ENCODE assay signal across 27 cellular contexts in the genomic region with DNA sequence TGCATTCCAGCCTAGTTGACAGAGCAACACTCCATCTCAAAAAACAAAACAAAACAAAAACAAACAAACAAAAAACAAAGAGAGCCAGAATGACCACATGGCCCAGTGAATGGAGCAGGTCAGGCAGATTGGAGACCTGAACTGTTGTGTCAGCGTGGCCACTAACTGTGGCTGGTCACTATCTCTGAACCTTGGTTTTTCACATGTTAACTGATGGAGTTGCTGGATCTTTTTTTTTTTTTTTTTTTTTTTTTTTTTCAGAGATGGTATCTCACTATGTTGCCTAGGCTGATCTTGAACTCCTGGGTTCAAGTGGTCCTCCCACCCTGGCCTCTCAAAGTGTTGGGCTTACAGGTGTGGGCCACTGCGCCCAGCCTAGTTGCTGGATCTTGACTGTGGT. TPM values are rescaled to one million over a fixed set of nuclear protein-coding genes. Genes with fewer than 3 reads are reported as not detected.
"Had no signal": no experiment of that assay in that cellular context is flagged by ENCODE, and none has a peak within 500 bp of the region (broad histone marks: within the 10 kb centered on the region; RNA-seq: fewer than 3 reads in every experiment).

No MANE protein-coding gene starts in this region.

- H3K27ac ChIP-seq: coronary artery, dorsolateral prefrontal cortex, esophagus muscularis mucosa, foreskin keratinocyte, gastroesophageal sphincter, heart right ventricle, left lung, lower lobe of right lung had no signal

- H3K4me3 Mint-ChIP-seq: naive thymus-derived CD4-positive, alpha-beta T cell had no signal

- H3K4me1 ChIP-seq: foreskin keratinocyte, heart right ventricle, left lung, lower lobe of right lung had no signal

- H3K36me3 Mint-ChIP-seq: naive thymus-derived CD4-positive, alpha-beta T cell had no signal

- H3K36me3 ChIP-seq: esophagus muscularis mucosa, gastroesophageal sphincter, heart right ventricle, left lung, lower lobe of right lung had no signal

- ATAC-seq: foreskin keratinocyte; heart right ventricle; left lung; left ventricle myocardium superior; naive thymus-derived CD4-positive, alpha-beta T cell had no signal

- H3K9me3 ChIP-seq: esophagus muscularis mucosa, gastroesophageal sphincter, heart right ventricle, left lung, lower lobe of right lung had no signal

- H3K9me3 Mint-ChIP-seq: naive thymus-derived CD4-positive, alpha-beta T cell had no signal

- DNase-seq: dermis blood vessel endothelial cell; dorsolateral prefrontal cortex; effector CD4-positive, alpha-beta T cell; effector memory CD4-positive, alpha-beta T cell; foreskin keratinocyte; head of caudate nucleus; heart right ventricle; hippocampal formation; left cardiac atrium; left lung; left ventricle myocardium superior; lower lobe of right lung; mesendoderm; midbrain; naive thymus-derived CD4-positive, alpha-beta T cell had no signal

- H3K27ac Mint-ChIP-seq: naive thymus-derived CD4-positive, alpha-beta T cell had no signal

- FAIRE-seq: colon, endothelial cell of umbilical vein, frontal cortex, islet of Langerhans, keratinocyte had no signal

- H3K27me3 ChIP-seq: dorsolateral prefrontal cortex, esophagus muscularis mucosa, gastroesophageal sphincter, heart right ventricle, left lung had no signal

- H3K4me3 ChIP-seq: coronary artery, dorsolateral prefrontal cortex, esophagus muscularis mucosa, gastroesophageal sphincter, heart right ventricle, left lung, lower lobe of right lung had no signal

RNA-seq across cellular contexts. Expression of a gene that starts 31.8 kb away (rescaled TPM):
- total RNA-seq: dermis blood vessel endothelial cell, epithelial cell of proximal tubule, fibroblast of villous mesenchyme, foreskin keratinocyte, kidney epithelial cell, lung microvascular endothelial cell had no signal
- polyA plus RNA-seq: keratinocyte; naive thymus-derived CD4-positive, alpha-beta T cell had no signal
